Comparison of ENCODE assay signal across 8 cellular contexts in the genomic region with DNA sequence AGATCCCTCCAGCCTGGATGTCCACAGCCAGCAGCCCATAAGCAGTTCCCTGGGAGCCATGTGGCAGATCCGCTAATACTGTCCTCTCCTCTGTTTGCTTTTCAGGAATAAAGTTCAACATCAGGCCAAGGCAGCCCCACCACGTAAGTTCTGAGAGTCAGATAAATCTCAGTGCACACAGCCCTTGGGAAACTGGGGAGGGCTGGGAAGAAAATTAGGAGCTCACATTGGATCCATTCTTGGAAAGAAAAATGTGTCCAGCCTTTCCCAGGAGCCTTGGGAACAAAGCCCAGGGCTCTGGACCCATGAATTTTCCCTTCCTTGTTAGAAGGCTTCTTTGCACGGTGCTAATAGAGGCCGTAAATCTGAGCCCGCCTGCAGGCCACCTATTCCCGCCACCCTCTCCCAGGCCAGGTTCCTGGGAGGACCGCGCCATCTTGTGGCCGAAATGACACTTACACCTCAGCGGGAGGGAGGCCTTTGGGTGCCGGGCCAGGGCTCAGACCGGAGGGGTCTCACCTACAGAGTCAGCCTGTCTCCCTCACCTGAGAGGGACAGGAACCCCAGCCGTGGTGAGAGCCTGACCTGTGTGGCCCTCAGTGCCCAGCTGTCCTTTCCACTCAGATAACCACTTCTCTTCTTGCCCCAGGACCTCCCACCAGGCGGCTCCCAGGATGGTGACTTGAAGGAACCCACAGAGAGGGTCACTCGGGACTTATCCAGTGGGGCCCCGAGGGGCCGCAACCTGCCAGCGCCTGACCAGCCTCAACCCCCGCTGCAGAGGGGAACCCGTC. TPM values are rescaled to one million over a fixed set of nuclear protein-coding genes. Genes with fewer than 3 reads are reported as not detected.
DNase-seq lines count a peak whose midpoint lies in the region; ATAC-seq and TF ChIP-seq lines count a peak whose summit lies in the region.

No MANE protein-coding gene starts in this region.

- H3K9ac ChIP-seq in SU-DHL-6 (ENCODE audit: low read length): no peak overlapping the region

- H3K27me3 Mint-ChIP-seq in activated naive CD8-positive, alpha-beta T cell treated with anti-CD3 and anti-CD28 coated beads, Interleukin-2, amount 50 U/mL, for 24 hours: peaks cover 8% of the 10 kb centered on the region

- no peaks in the 10 kb centered on the region for H3K9me3 ChIP-seq in SU-DHL-6 (ENCODE audit: insufficient read depth, low read length)

- no peaks in the 10 kb centered on the region for H3K9me3 Mint-ChIP-seq in activated naive CD8-positive, alpha-beta T cell treated with anti-CD3 and anti-CD28 coated beads, Interleukin-2, amount 50 U/mL, for 24 hours

- no peaks in the 10 kb centered on the region for H4K20me1 ChIP-seq in SU-DHL-6 (ENCODE audit: low read depth, low read length)

- intact Hi-C loops in left cardiac atrium (cut with DNase I): loop anchor here (1.0 to 10.0 kb wide), 4 partner anchors 339 to 537 kb away; no protein-coding TSS in a partner anchor

- H3K4me2 ChIP-seq in SU-DHL-6 (ENCODE audit: low read depth, low read length, poor library complexity, severe bottlenecking): no peak overlapping the region

- H3K36me3 ChIP-seq in SU-DHL-6 (ENCODE audit: low read length): no peaks in the 10 kb centered on the region

- TF ChIP-seq CTCF in SU-DHL-6 (IDR thresholded peaks at IDR 0.05; ENCODE audit: insufficient read depth, low read length, poor library complexity, severe bottlenecking) (peak; percentile 71), retinal pigment epithelial cell (conservative IDR thresholded peaks at IDR 0.05; ENCODE audit: low read depth, low read length) (peak; percentile 80)

- no peak overlapping the region for H2AFZ ChIP-seq in SU-DHL-6 (ENCODE audit: low read depth, low read length, severe bottlenecking)

- DNase-seq in activated gamma-delta T cell treated with Interleukin-2 at 50 U/mL for 16 hours: peak; percentile 38
- DNase-seq in activated gamma-delta T cell (lab: John Stamatoyannopoulos, UW): no peak
- peak; percentile 73 for DNase-seq in NCI-H1105 (lab: John Stamatoyannopoulos, UW)
- DNase-seq in activated naive CD8-positive, alpha-beta T cell treated with anti-CD3 and anti-CD28 coated beads, Interleukin-2, amount 50 U/mL, for 24 hours: peak; percentile 77
- peak; percentile 76 for DNase-seq in left cardiac atrium
- no peak for DNase-seq in retinal pigment epithelial cell (ENCODE audit: low read depth)

- H3K27ac ChIP-seq in SU-DHL-6 (ENCODE audit: low read depth, low read length): no peak overlapping the region

- H3F3A ChIP-seq in SU-DHL-6 (ENCODE audit: insufficient read depth): no peaks in the 10 kb centered on the region

- no peak overlapping the region for H3K27ac Mint-ChIP-seq in activated naive CD8-positive, alpha-beta T cell treated with anti-CD3 and anti-CD28 coated beads, Interleukin-2, amount 50 U/mL, for 24 hours

- H3K4me3 Mint-ChIP-seq in activated naive CD8-positive, alpha-beta T cell treated with anti-CD3 and anti-CD28 coated beads, Interleukin-2, amount 50 U/mL, for 24 hours: no peak overlapping the region

- no peaks in the 10 kb centered on the region for H3K9me2 ChIP-seq in SU-DHL-6 (replicated peaks; ENCODE audit: insufficient read depth, low read length)

- peak; percentile 55 for ATAC-seq in activated naive CD8-positive, alpha-beta T cell treated with anti-CD3 and anti-CD28 coated beads, Interleukin-2, amount 50 U/mL, for 24 hours
- ATAC-seq in left cardiac atrium: peak; percentile 73 to 76
- no peak for ATAC-seq in HG03097 (IDR thresholded peaks at IDR 0.05; ENCODE audit: low FRiP score, unreplicated experiment)

- H3K4me3 ChIP-seq in SU-DHL-6 (ENCODE audit: insufficient read depth, low read length, poor library complexity, severe bottlenecking) (no peak overlapping the region), retinal pigment epithelial cell (ENCODE audit: low read length) (no peak overlapping the region)

- no peaks in the 10 kb centered on the region for H3K79me2 ChIP-seq in SU-DHL-6 (ENCODE audit: insufficient read depth, low read length)

- H3K4me1 Mint-ChIP-seq in activated naive CD8-positive, alpha-beta T cell treated with anti-CD3 and anti-CD28 coated beads, Interleukin-2, amount 50 U/mL, for 24 hours: no peaks in the 10 kb centered on the region

- no peaks in the 10 kb centered on the region for H3K36me3 Mint-ChIP-seq in activated naive CD8-positive, alpha-beta T cell treated with anti-CD3 and anti-CD28 coated beads, Interleukin-2, amount 50 U/mL, for 24 hours (ENCODE audit: low read depth)

- H3K27me3 ChIP-seq in SU-DHL-6 (ENCODE audit: low read length): no peaks in the 10 kb centered on the region

RNA-seq across cellular contexts. Expression of gene KCTD15, which starts 25.2 kb away (rescaled TPM):
- 10 to 100 TPM; 10.1 to 15.9 TPM for total RNA-seq in left cardiac atrium

Comparison
In these comparisons a context has a peak if more than half of its experiments do, and no peak if none do; other contexts are left out.
1. DNase-seq: peak in activated gamma-delta T cell treated with Interleukin-2 at 50 U/mL for 16 hours (single experiment), NCI-H1105 (single experiment), activated naive CD8-positive, alpha-beta T cell treated with anti-CD3 and anti-CD28 coated beads, Interleukin-2, amount 50 U/mL, for 24 hours (single experiment) and left cardiac atrium (single experiment); none in activated gamma-delta T cell (single experiment) and retinal pigment epithelial cell (single experiment).